In genomic region chr6:117007659-117008058, GRCh38 we compare ENCODE assay signal across 31 cellular contexts.
"Had no signal": no experiment of that assay in that cellular context is flagged by ENCODE, and none has a peak within 500 bp of the region (broad histone marks: within the 10 kb centered on the region; RNA-seq: fewer than 3 reads in every experiment).

No MANE protein-coding gene starts in this region.

- H3K36me3 Mint-ChIP-seq: activated CD4-positive, alpha-beta memory T cell treated with anti-CD3 and anti-CD28 coated beads for 36 hours; activated naive CD8-positive, alpha-beta T cell treated with anti-CD3 and anti-CD28 coated beads for 36 hours had no signal

- H3K4me1 ChIP-seq: colonic mucosa, SJCRH30 had no signal

- H3K27ac Mint-ChIP-seq: activated B cell treated with CpG ODN at 0.5 μM for 24 hours; activated CD4-positive, alpha-beta memory T cell treated with anti-CD3 and anti-CD28 coated beads for 36 hours; activated naive CD8-positive, alpha-beta T cell treated with anti-CD3 and anti-CD28 coated beads for 36 hours; T-helper 1 cell treated with Interleukin-12 subunit alpha and Interleukin-12 subunit beta and Interleukin-4 antibody, amounts not matched to agents 30 μg/mL and 1 μg/mL, for 36 hours; T-helper 2 cell treated with Interferon-gamma antibody and Interleukin-4, amounts not matched to agents 5 μg/mL and 100 μg/mL, for 36 hours had no signal

- H3K4me1 Mint-ChIP-seq: activated B cell treated with CpG ODN at 0.5 μM for 24 hours; activated naive CD8-positive, alpha-beta T cell treated with anti-CD3 and anti-CD28 coated beads for 36 hours had no signal

- H3K4me3 ChIP-seq: colonic mucosa, MG63, SJCRH30 had no signal

- H3K9me3 Mint-ChIP-seq: activated B cell treated with CpG ODN at 0.5 μM for 24 hours; activated CD4-positive, alpha-beta memory T cell treated with anti-CD3 and anti-CD28 coated beads for 36 hours; activated naive CD8-positive, alpha-beta T cell treated with anti-CD3 and anti-CD28 coated beads for 36 hours; T-helper 1 cell treated with Interleukin-12 subunit alpha and Interleukin-12 subunit beta and Interleukin-4 antibody, amounts not matched to agents 30 μg/mL and 1 μg/mL, for 36 hours had no signal

- DNase-seq: activated B cell treated with CpG ODN at 0.5 μM for 24 hours; activated CD4-positive, alpha-beta memory T cell treated with anti-CD3 and anti-CD28 coated beads for 36 hours; activated CD4-positive, alpha-beta T cell treated with anti-CD3 and anti-CD28 coated beads for 4 hours; activated CD4-positive, alpha-beta T cell treated with anti-CD3 and anti-CD28 coated beads, Interleukin-2, amount 50 U/mL, for 1 hour; activated CD4-positive, CD25-positive, alpha-beta regulatory T cell treated with anti-CD3 and anti-CD28 coated beads, Interleukin-2, amount 50 U/mL, for 72 hours; activated CD8-positive, alpha-beta memory T cell treated with anti-CD3 and anti-CD28 coated beads, Interleukin-2, amount 50 U/mL, for 48 hours; activated effector memory CD4-positive, alpha-beta T cell treated with Interleukin-2 at 50 U/mL for 16 hours; activated naive CD4-positive, alpha-beta T cell treated with anti-CD3 and anti-CD28 coated beads, Interleukin-2, amount 50 U/mL, for 16 hours; activated naive CD8-positive, alpha-beta T cell treated with anti-CD3 and anti-CD28 coated beads for 36 hours; activated T-cell treated with anti-CD3 and anti-CD28 coated beads, Interleukin-2, amount 50 U/mL, for 48 hours; amniotic stem cell; aorta; brain microvascular endothelial cell; central memory CD4-positive, alpha-beta T cell; colonic mucosa; Karpas-422; KBM-7; MG63; NCI-H1092 treated with DMSO at 0.1 percent for 48 hours; NCI-H146; NCI-H187; NCI-H2029 treated with DMSO at 0.1 percent for 48 hours; NCI-H2171; NCI-H510A; NCI-H526; NCI-H748 treated with DMSO at 0.1 percent for 48 hours; SHP77; SK-N-SH had no signal

- H3K36me3 ChIP-seq: brain microvascular endothelial cell, colonic mucosa, MG63, SJCRH30 had no signal

- H3K4me2 ChIP-seq: SK-N-SH had no signal

- H3K9me3 ChIP-seq: colonic mucosa, MG63, SJCRH30, SK-N-SH had no signal

- H3K27ac ChIP-seq: brain microvascular endothelial cell, colonic mucosa, SJCRH30 had no signal

- H3K27me3 Mint-ChIP-seq: activated B cell treated with CpG ODN at 0.5 μM for 24 hours; activated CD4-positive, alpha-beta memory T cell treated with anti-CD3 and anti-CD28 coated beads for 36 hours; activated naive CD8-positive, alpha-beta T cell treated with anti-CD3 and anti-CD28 coated beads for 36 hours had no signal

- H3K9ac ChIP-seq: SK-N-SH had no signal

- H3K4me3 Mint-ChIP-seq: activated B cell treated with CpG ODN at 0.5 μM for 24 hours; activated CD4-positive, alpha-beta memory T cell treated with anti-CD3 and anti-CD28 coated beads for 36 hours; activated naive CD8-positive, alpha-beta T cell treated with anti-CD3 and anti-CD28 coated beads for 36 hours; T-helper 1 cell treated with Interleukin-12 subunit alpha and Interleukin-12 subunit beta and Interleukin-4 antibody, amounts not matched to agents 30 μg/mL and 1 μg/mL, for 36 hours; T-helper 2 cell treated with Interferon-gamma antibody and Interleukin-4, amounts not matched to agents 5 μg/mL and 100 μg/mL, for 36 hours had no signal

- H3K27me3 ChIP-seq: brain microvascular endothelial cell, colonic mucosa, MG63, SJCRH30 had no signal

- H3K9me2 ChIP-seq: SK-N-SH had no signal
